8 cellular contexts compared by ENCODE assay signal in genomic region chr22:37643225-37643847, GRCh38. TPM values are rescaled to one million over a fixed set of nuclear protein-coding genes. Genes with fewer than 3 reads are reported as not detected.
DNase-seq lines count a peak whose midpoint lies in the region; ATAC-seq and TF ChIP-seq lines count a peak whose summit lies in the region.

No MANE protein-coding gene starts in this region.

- H3K4me1 ChIP-seq in BLaER1 (peaks cover 44% of the 10 kb centered on the region), left lung (peaks cover 4 to 52% of the 10 kb centered on the region in 2 donors)

- DNase-seq in NCI-H2171 (lab: John Stamatoyannopoulos, UW) (peak; percentile 43), left lung (peak; percentile 82 to 95)
- peak; percentile 79 for DNase-seq in activated CD4-positive, alpha-beta T cell treated with anti-CD3 and anti-CD28 coated beads for 1 hour
- peak; percentile 75 to 91 for DNase-seq in central memory CD8-positive, alpha-beta T cell (ENCODE audit: low spot score in 2 of 2)
- DNase-seq in stimulated activated CD4-positive, alpha-beta T cell treated with anti-CD3 and anti-CD28 coated beads, Interleukin-4, amount 100 ng/mL, for 4 hours, result peak; percentile 75 to 89

- peaks cover 34% of the 10 kb centered on the region for H3K4me1 Mint-ChIP-seq in central memory CD8-positive, alpha-beta T cell

- no peaks in the 10 kb centered on the region for H3K27me3 Mint-ChIP-seq in central memory CD8-positive, alpha-beta T cell

- H3K36me3 ChIP-seq in BLaER1, result peaks cover 67% of the 10 kb centered on the region
- peaks cover 0 to 68% of the 10 kb centered on the region in 2 donors for H3K36me3 ChIP-seq in left lung

- H4K20me1 ChIP-seq in BLaER1, result peaks cover 25% of the 10 kb centered on the region; the same call in 1 of the 2 replicates

- H3K27ac Mint-ChIP-seq in central memory CD8-positive, alpha-beta T cell (ENCODE audit: low read depth), result peak overlapping the region; percentile 61

- peak; percentile 87 to 98 for TF ChIP-seq CTCF in left lung (IDR thresholded peaks at IDR 0.05)

- H3K4me3 Mint-ChIP-seq in central memory CD8-positive, alpha-beta T cell, result peak overlapping the region; percentile 68

- peak; percentile 56 for ATAC-seq in GM21786 (IDR thresholded peaks at IDR 0.05; ENCODE audit: unreplicated experiment)
- ATAC-seq in central memory CD8-positive, alpha-beta T cell (replicated peaks; ENCODE audit: extremely low read depth, poor library complexity, severe bottlenecking), result peak; percentile 59
- ATAC-seq in left lung, result peak; percentile 88
- no peak for ATAC-seq in GM19395 (IDR thresholded peaks at IDR 0.05; ENCODE audit: unreplicated experiment)

- intact Hi-C loops in left lung (cut with DNase I), result loop anchor here in 1 of 2 donors (5.0 to 10.0 kb wide), 2 partner anchors 39 to 141 kb away; no protein-coding TSS in a partner anchor

- H3K4me2 ChIP-seq in BLaER1, result peak overlapping the region; percentile 32; the same call in 1 of the 2 replicates

- H3K27ac ChIP-seq in BLaER1 (0 out of 2 replicates have a peak overlapping the region, but pooled peaks have one; percentile 0), left lung (no peak overlapping the region)

- no peaks in the 10 kb centered on the region for H3K9me3 Mint-ChIP-seq in central memory CD8-positive, alpha-beta T cell

- H3K4me3 ChIP-seq in BLaER1 (no peak overlapping the region), left lung (no peak overlapping the region)

- no peaks in the 10 kb centered on the region for H3K27me3 ChIP-seq in BLaER1
- H3K27me3 ChIP-seq in left lung, result no peaks in the 10 kb centered on the region

- peak overlapping the region; percentile 34; the same call in 1 of the 2 replicates for H3K9ac ChIP-seq in BLaER1

- peaks cover 61% of the 10 kb centered on the region for H3K36me3 Mint-ChIP-seq in central memory CD8-positive, alpha-beta T cell (ENCODE audit: insufficient read depth)

- H3K9me3 ChIP-seq in BLaER1, result no peaks in the 10 kb centered on the region
- H3K9me3 ChIP-seq in left lung, result no peaks in the 10 kb centered on the region

RNA-seq across cellular contexts. Expression of gene SH3BP1, which starts 3.9 kb away (rescaled TPM):
- 10 to 100 TPM; 14.0 to 40.7 TPM for total RNA-seq in left lung

RNA-seq across cellular contexts. Expression of gene PDXP, which starts 15.2 kb away (rescaled TPM):
- total RNA-seq in left lung, result 10 to 100 TPM in 1 of 2 donors, 1 to 10 TPM in 1; 8.3 to 10.1 TPM

RNA-seq across cellular contexts. Expression of gene LGALS1, which starts 32.1 kb away (rescaled TPM):
- 100 to 1,000 TPM; 826 to 851 TPM for total RNA-seq in left lung

RNA-seq across cellular contexts. Expression of gene GGA1, which starts 34.7 kb away (rescaled TPM):
- 10 to 100 TPM; 53.0 to 64.3 TPM for total RNA-seq in left lung

RNA-seq across cellular contexts. Expression of gene NOL12, which starts 42.8 kb away (rescaled TPM):
- 10 to 100 TPM; 16.2 to 26.3 TPM for total RNA-seq in left lung
